ENCODE assay signal across 11 cellular contexts in genomic region chr1:27372808-27373690, GRCh38. TPM values are rescaled to one million over a fixed set of nuclear protein-coding genes. Genes with fewer than 3 reads are reported as not detected.
DNase-seq lines count a peak whose midpoint lies in the region; ATAC-seq, FAIRE-seq and TF ChIP-seq lines count a peak whose summit lies in the region.
"Had no signal": no experiment of that assay in that cellular context is flagged by ENCODE, and none has a peak within 500 bp of the region (broad histone marks: within the 10 kb centered on the region; RNA-seq: fewer than 3 reads in every experiment).

No MANE protein-coding gene starts in this region.

- no peaks in the 10 kb centered on the region for H3K36me3 Mint-ChIP-seq in WTC11

- no peak for FAIRE-seq in A549 (lab: Jason Lieb, UNC)

- TF ChIP-seq RAD21 in A549 (conservative IDR thresholded peaks at IDR 0.05 in 1 of 2, IDR thresholded peaks at IDR 0.05 in 1 of 2), result no peak

- no peak for TF ChIP-seq CTCF in A549 (IDR thresholded peaks at IDR 0.05)
- TF ChIP-seq CTCF in GM12874 (IDR thresholded peaks at IDR 0.05; ENCODE audit: insufficient read depth, low read depth, low read length), result peak; percentile 41
- peak; percentile 48; the same call in 1 of the 2 replicates for TF ChIP-seq CTCF in WTC11 (IDR thresholded peaks at IDR 0.05)

- H3K27ac ChIP-seq in A549, result no peak overlapping the region

- H3K4me1 Mint-ChIP-seq in WTC11, result peaks cover 9% of the 10 kb centered on the region

- H3K27ac Mint-ChIP-seq in WTC11, result no peak overlapping the region

- peaks cover 3% of the 10 kb centered on the region; the same call in 1 of the 2 replicates for H3K27me3 Mint-ChIP-seq in WTC11 (ENCODE audit: low read depth)

- no peak for TF ChIP-seq EP300 in A549 (IDR thresholded peaks at IDR 0.05)

- DNase-seq in A549 (ENCODE audit: low read depth in 1 of 2, low spot score in 1 of 2) (no peak), WTC11 (ENCODE audit: low spot score) (peak; percentile 63), left kidney (ENCODE audit: low read depth, low spot score) (peak; percentile 49), NCI-H2171 (lab: John Stamatoyannopoulos, UW) (no peak), Ammon's horn (ENCODE audit: low spot score) (no peak), NOMO-1 (lab: John Stamatoyannopoulos, UW; ENCODE audit: unreplicated experiment in 2 of 2) (no peak)
- DNase-seq: activated gamma-delta T cell treated with Interleukin-2 at 50 U/mL for 16 hours had no signal

- no peaks in the 10 kb centered on the region for H3K9me3 Mint-ChIP-seq in WTC11

- CTCF ChIA-PET in A549 (lab: Yijun Ruan, JAX), result interaction anchor here (0.9 to 10.3 kb wide), 6 partner anchors 8 to 76 kb away, joined by 3 to 130 read pairs (median 6); no protein-coding TSS in a partner anchor
- CTCF ChIA-PET in WTC11 (lab: Charles Lee), result interaction anchor here (0.6 to 8.7 kb wide), 19 partner anchors 10 to 501 kb away, joined by 3 to 258 read pairs (median 4); partner anchors contain the start of genes CD164L2 and SYTL1

- H3K4me2 ChIP-seq in A549, result no peak overlapping the region

- WGBS in A549 (ENCODE audit: missing lambda C conversion rate), result 81% methylated on average over 5 of the region's 11 CpGs

- H3K4me3 ChIP-seq in A549, result no peak overlapping the region

- no peak overlapping the region for H3K4me3 Mint-ChIP-seq in WTC11

- H3K4me1 ChIP-seq in A549, result no peaks in the 10 kb centered on the region; the same call in 2 of the 3 replicates

- no peak for TF ChIP-seq POLR2A in A549 (IDR thresholded peaks at IDR 0.05; ENCODE audit: low read length)

- POLR2A ChIA-PET in A549 (lab: Yijun Ruan, JAX), result no interaction called here
- POLR2A ChIA-PET in WTC11 (lab: Charles Lee), result no interaction called here

- ATAC-seq in A549 (peak; percentile 71 to 79; a peak in 4 of 6 replicates), WTC11 (peak; percentile 90), HG02852 (IDR thresholded peaks at IDR 0.05; ENCODE audit: unreplicated experiment) (no peak)

- no peaks in the 10 kb centered on the region for H3K9me3 ChIP-seq in A549

TF ChIP-seq in A549, 52 proteins besides CTCF, POLR2A, EP300 and RAD21:
- TF ChIP-seq ESRRA (IDR thresholded peaks at IDR 0.05; ENCODE audit: borderline replicate concordance, low read length) (no peak), KDM5A (IDR thresholded peaks at IDR 0.05) (no peak), ZFP36 (IDR thresholded peaks at IDR 0.05; ENCODE audit: borderline replicate concordance, partially characterized antibody) (peak; percentile 14), JUN (IDR thresholded peaks at IDR 0.05) (no peak)

TF ChIP-seq in WTC11, 78 proteins besides CTCF, POLR2A, EP300 and RAD21:
- TF ChIP-seq GTF2I (CRISPR knock-in tag; conservative IDR thresholded peaks at IDR 0.05), result 0 out of 2 replicates have a peak, but pooled peaks have one; percentile 7
- TF ChIP-seq SP1 (CRISPR knock-in tag; conservative IDR thresholded peaks at IDR 0.05), result no peak
- TF ChIP-seq IRF1 (CRISPR knock-in tag; IDR thresholded peaks at IDR 0.05), result no peak
- TF ChIP-seq EMX1 (CRISPR knock-in tag; IDR thresholded peaks at IDR 0.05), result no peak
- no peak for TF ChIP-seq FOXJ3 (CRISPR knock-in tag; IDR thresholded peaks at IDR 0.05; ENCODE audit: borderline replicate concordance)
- TF ChIP-seq PRDM15 (CRISPR knock-in tag; IDR thresholded peaks at IDR 0.05), result peak; percentile 28; the same call in 1 of the 2 replicates
- TF ChIP-seq CREM (CRISPR knock-in tag; IDR thresholded peaks at IDR 0.05), result no peak
- TF ChIP-seq NFYB (CRISPR knock-in tag; conservative IDR thresholded peaks at IDR 0.05; ENCODE audit: low read depth), result no peak
TF ChIP-seq in WTC11: peak in this region for 2.

RNA-seq across cellular contexts. Expression of gene FCN3, which starts 1.6 kb away (rescaled TPM):
- polyA plus RNA-seq in A549 (2011; rRNA removed) (not detected in 2 replicates), A549 (2017; fragmentation: RNase III; extraction: RNeasy Plus Mini Kit Qiagen cat#74134 plus additional on column Dnase treatment) (not detected in 3 replicates)
- polyA plus RNA-seq in A549 (2012; cell fraction: cytosol; rRNA removed), result not detected in 2 replicates
- not detected in 2 replicates for polyA plus RNA-seq in A549 (2012; cell fraction: nucleus; rRNA removed)
- not detected in 2 replicates for polyA minus RNA-seq in A549 (2011; rRNA and poly(A)+ RNA removed)
- total RNA-seq in WTC11 (2021), result 0.98 to 1.6 TPM (median 1.3 TPM) in 3 replicates
- total RNA-seq: dermis microvascular lymphatic vessel endothelial cell, H4 had no signal

RNA-seq across cellular contexts. Expression of gene MAP3K6, which starts 6.3 kb away (rescaled TPM):
- polyA plus RNA-seq in A549 (2011; rRNA removed) (3.6 and 3.7 TPM in 2 replicates), A549 (2017; fragmentation: RNase III; extraction: RNeasy Plus Mini Kit Qiagen cat#74134 plus additional on column Dnase treatment) (7.5 to 8.5 TPM (median 8.3 TPM) in 3 replicates)
- polyA plus RNA-seq in A549 (2012; cell fraction: cytosol; rRNA removed), result 5.7 and 6.0 TPM in 2 replicates
- 32.7 and 42.7 TPM in 2 replicates for polyA plus RNA-seq in A549 (2012; cell fraction: nucleus; rRNA removed)
- 5.3 and 5.8 TPM in 2 replicates for polyA minus RNA-seq in A549 (2011; rRNA and poly(A)+ RNA removed)
- 13.3 to 15.0 TPM (median 14.0 TPM) in 3 replicates for total RNA-seq in WTC11 (2021)

RNA-seq across cellular contexts. Expression of gene CD164L2, which starts 10.1 kb away (rescaled TPM):
- polyA plus RNA-seq in A549 (2011; rRNA removed) (not detected in 2 replicates), A549 (2017; fragmentation: RNase III; extraction: RNeasy Plus Mini Kit Qiagen cat#74134 plus additional on column Dnase treatment) (not detected in 3 replicates)
- not detected in 2 replicates for polyA plus RNA-seq in A549 (2012; cell fraction: cytosol; rRNA removed)
- not detected in 2 replicates for polyA plus RNA-seq in A549 (2012; cell fraction: nucleus; rRNA removed)
- polyA minus RNA-seq in A549 (2011; rRNA and poly(A)+ RNA removed), result not detected in 2 replicates
- total RNA-seq in WTC11 (2021), result 3.0 to 5.5 TPM (median 4.3 TPM) in 3 replicates
- total RNA-seq: dermis microvascular lymphatic vessel endothelial cell, H4 had no signal

RNA-seq across cellular contexts. Expression of gene GPR3, which starts 19.4 kb away (rescaled TPM):
- polyA plus RNA-seq in A549 (2011; rRNA removed) (1.3 and 1.7 TPM in 2 replicates), A549 (2017; fragmentation: RNase III; extraction: RNeasy Plus Mini Kit Qiagen cat#74134 plus additional on column Dnase treatment) (0.64 to 0.95 TPM (median 0.76 TPM) in 3 replicates)
- polyA plus RNA-seq in A549 (2012; cell fraction: cytosol; rRNA removed), result 3.9 and 5.3 TPM in 2 replicates
- 5.7 and 6.1 TPM in 2 replicates for polyA plus RNA-seq in A549 (2012; cell fraction: nucleus; rRNA removed)
- 2.1 and 3.4 TPM in 2 replicates for polyA minus RNA-seq in A549 (2011; rRNA and poly(A)+ RNA removed)
- total RNA-seq in WTC11 (2021), result 7.8 to 12.4 TPM (median 7.8 TPM) in 3 replicates

RNA-seq across cellular contexts. Expression of gene SYTL1, which starts 31.2 kb away (rescaled TPM):
- polyA plus RNA-seq in A549 (2011; rRNA removed), result 0.50 and 0.80 TPM in 2 replicates
- 0.94 and 1.0 TPM in 2 replicates for polyA plus RNA-seq in A549 (2012; cell fraction: cytosol; rRNA removed)
- 4.8 and 5.8 TPM in 2 replicates for polyA plus RNA-seq in A549 (2012; cell fraction: nucleus; rRNA removed)
- 0.50 to 0.76 TPM (median 0.58 TPM) in 3 replicates for polyA plus RNA-seq in A549 (2017; fragmentation: RNase III; extraction: RNeasy Plus Mini Kit Qiagen cat#74134 plus additional on column Dnase treatment)
- polyA minus RNA-seq in A549 (2011; rRNA and poly(A)+ RNA removed), result 0.37 and 0.73 TPM in 2 replicates
- total RNA-seq in WTC11 (2021), result 18.0 to 19.7 TPM (median 18.5 TPM) in 3 replicates

Comparison
In these comparisons a context has a peak if more than half of its experiments do, and no peak if none do; other contexts are left out.
1. DNase-seq: peak in WTC11 (single experiment) and left kidney (single experiment); none in A549 (0 of 2), NCI-H2171 (single experiment), Ammon's horn (single experiment) and NOMO-1 (0 of 2).
2. Of the 8 proteins assayed by ChIP-seq in both WTC11 and A549: peak only in WTC11: CTCF; only in A549: none; in both: none; in neither: 7.